Comparison of ENCODE assay signal across 35 cellular contexts in genomic region chr7:9328296-9328695, GRCh38.
"Had no signal": no experiment of that assay in that cellular context is flagged by ENCODE, and none has a peak within 500 bp of the region (broad histone marks: within the 10 kb centered on the region; RNA-seq: fewer than 3 reads in every experiment).

No MANE protein-coding gene starts in this region.

- H3K9me3 ChIP-seq: MG63 had no signal

- H3K27me3 ChIP-seq: MG63 had no signal

- DNase-seq: Karpas-422, Kasumi-1, MG63, MM.1S, MV-4-11, NCI-H1048, NCI-H1092, NCI-H1092 treated with DMSO at 0.1 percent for 48 hours, NCI-H1105, NCI-H1105 treated with DMSO at 0.1 percent for 48 hours, NCI-H1417, NCI-H1417 treated with DMSO at 0.1 percent for 48 hours, NCI-H1436, NCI-H1436 treated with DMSO at 0.1 percent for 48 hours, NCI-H146, NCI-H1694, NCI-H1694 treated with DMSO at 0.1 percent for 48 hours, NCI-H187, NCI-H187 treated with DMSO at 0.1 percent for 48 hours, NCI-H1930, NCI-H2029, NCI-H2029 treated with DMSO at 0.1 percent for 48 hours, NCI-H2081, NCI-H2081 treated with DMSO at 0.1 percent for 48 hours, NCI-H2107, NCI-H2171, NCI-H2171 treated with DMSO at 0.1 percent for 48 hours, NCI-H2227 treated with DMSO at 0.1 percent for 48 hours, NCI-H226, NCI-H345, NCI-H446, NCI-H446 treated with DMSO at 0.1 percent for 48 hours, NCI-H510A, NCI-H510A treated with DMSO at 0.1 percent for 48 hours, NCI-H524 had no signal

- H3K36me3 ChIP-seq: MG63 had no signal

- H3K4me3 ChIP-seq: MG63 had no signal
